Comparison of ENCODE assay signal across 21 cellular contexts in genomic region chr7:55336540-55336939, GRCh38.
"Had no signal": no experiment of that assay in that cellular context is flagged by ENCODE, and none has a peak within 500 bp of the region (broad histone marks: within the 10 kb centered on the region; RNA-seq: fewer than 3 reads in every experiment).

No MANE protein-coding gene starts in this region.

- ATAC-seq: K562, Panc1, PC-3, T-cell had no signal

- H3K9me2 ChIP-seq: SK-N-SH had no signal

- H3K9me3 Mint-ChIP-seq: T-cell; T-helper 1 cell treated with Interleukin-12 subunit alpha and Interleukin-12 subunit beta and Interleukin-4 antibody, amounts not matched to agents 30 μg/mL and 1 μg/mL, for 36 hours had no signal

- H3K4me1 Mint-ChIP-seq: IgD-negative memory B cell, T-cell had no signal

- H3K9ac ChIP-seq: KMS-11, SK-N-SH had no signal

- H3K27ac ChIP-seq: HL-60, KMS-11, RWPE1 had no signal

- H3K4me3 Mint-ChIP-seq: IgD-negative memory B cell; T-cell; T-helper 1 cell treated with Interleukin-12 subunit alpha and Interleukin-12 subunit beta and Interleukin-4 antibody, amounts not matched to agents 30 μg/mL and 1 μg/mL, for 36 hours had no signal

- H3K27ac Mint-ChIP-seq: IgD-negative memory B cell; T-cell; T-helper 1 cell treated with Interleukin-12 subunit alpha and Interleukin-12 subunit beta and Interleukin-4 antibody, amounts not matched to agents 30 μg/mL and 1 μg/mL, for 36 hours had no signal

- H3K27me3 Mint-ChIP-seq: IgD-negative memory B cell had no signal

- DNase-seq: Kasumi-1, MM.1S, NCI-H1436, NCI-H1694 treated with DMSO at 0.1 percent for 48 hours, NCI-H2029, NCI-H2081 treated with DMSO at 0.1 percent for 48 hours, NCI-H2227 treated with DMSO at 0.1 percent for 48 hours, NCI-H526 treated with DMSO at 0.1 percent for 48 hours, NCI-H82, PC-3, SHP77, SK-N-SH, SW 1271, T-cell had no signal

- H3K4me2 ChIP-seq: KMS-11, SK-N-SH had no signal

- H3K4me3 ChIP-seq: K562 had no signal

- H3K9me3 ChIP-seq: SK-N-SH had no signal

- H3K36me3 Mint-ChIP-seq: IgD-negative memory B cell, T-cell had no signal
